1 cellular context compared by ENCODE assay signal in the genomic region with DNA sequence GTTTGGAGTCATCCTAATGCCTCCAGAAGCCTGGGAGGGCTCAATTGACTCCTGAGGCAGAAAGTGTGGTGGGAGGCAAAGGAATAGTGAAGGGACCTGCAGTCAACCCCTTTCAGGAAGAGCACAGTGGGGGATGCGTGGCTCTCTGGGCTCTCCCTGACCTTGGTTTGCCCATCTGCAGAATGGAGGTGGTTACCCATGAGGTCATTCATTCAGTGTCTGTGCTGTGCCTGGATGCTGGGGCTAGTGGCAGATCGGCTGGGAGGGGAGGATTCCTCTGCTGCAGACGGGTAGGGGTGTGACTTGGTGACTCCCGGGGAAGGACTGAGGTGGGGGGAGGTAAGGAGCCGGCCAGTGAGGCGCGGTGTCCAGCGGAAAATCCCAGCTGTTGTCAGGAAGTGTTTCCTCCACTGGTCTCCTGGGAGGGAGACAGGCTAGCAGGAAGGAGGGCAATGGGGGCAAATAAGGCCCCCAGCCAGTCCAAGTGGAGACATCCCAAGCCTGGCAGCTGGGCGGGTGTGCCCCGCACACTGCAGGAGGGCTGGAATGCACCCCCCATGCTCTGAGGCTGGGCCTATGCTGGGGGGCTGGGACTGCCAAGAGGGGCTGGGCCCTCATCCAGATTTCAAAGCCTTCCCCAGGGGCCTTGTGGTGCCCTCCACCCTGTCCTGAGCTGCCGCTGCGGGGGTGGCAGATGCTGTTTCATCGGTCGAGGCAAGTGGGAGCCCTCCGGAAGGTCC.
TF ChIP-seq lines count a peak whose summit lies in the region.

No MANE protein-coding gene starts in this region.

TF ChIP-seq in K562, 482 proteins besides CTCF, POLR2A, EP300 and RAD21 (continued from another document and continues in another):
- TF ChIP-seq, protein P1, sequence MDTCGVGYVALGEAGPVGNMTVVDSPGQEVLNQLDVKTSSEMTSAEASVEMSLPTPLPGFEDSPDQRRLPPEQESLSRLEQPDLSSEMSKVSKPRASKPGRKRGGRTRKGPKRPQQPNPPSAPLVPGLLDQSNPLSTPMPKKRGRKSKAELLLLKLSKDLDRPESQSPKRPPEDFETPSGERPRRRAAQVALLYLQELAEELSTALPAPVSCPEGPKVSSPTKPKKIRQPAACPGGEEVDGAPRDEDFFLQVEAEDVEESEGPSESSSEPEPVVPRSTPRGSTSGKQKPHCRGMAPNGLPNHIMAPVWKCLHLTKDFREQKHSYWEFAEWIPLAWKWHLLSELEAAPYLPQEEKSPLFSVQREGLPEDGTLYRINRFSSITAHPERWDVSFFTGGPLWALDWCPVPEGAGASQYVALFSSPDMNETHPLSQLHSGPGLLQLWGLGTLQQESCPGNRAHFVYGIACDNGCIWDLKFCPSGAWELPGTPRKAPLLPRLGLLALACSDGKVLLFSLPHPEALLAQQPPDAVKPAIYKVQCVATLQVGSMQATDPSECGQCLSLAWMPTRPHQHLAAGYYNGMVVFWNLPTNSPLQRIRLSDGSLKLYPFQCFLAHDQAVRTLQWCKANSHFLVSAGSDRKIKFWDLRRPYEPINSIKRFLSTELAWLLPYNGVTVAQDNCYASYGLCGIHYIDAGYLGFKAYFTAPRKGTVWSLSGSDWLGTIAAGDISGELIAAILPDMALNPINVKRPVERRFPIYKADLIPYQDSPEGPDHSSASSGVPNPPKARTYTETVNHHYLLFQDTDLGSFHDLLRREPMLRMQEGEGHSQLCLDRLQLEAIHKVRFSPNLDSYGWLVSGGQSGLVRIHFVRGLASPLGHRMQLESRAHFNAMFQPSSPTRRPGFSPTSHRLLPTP (IDR thresholded peaks at IDR 0.05; ENCODE audit: borderline replicate concordance, extremely low read depth, insufficient read length), result no peak
- TF ChIP-seq ILK (tag; IDR thresholded peaks at IDR 0.05; ENCODE audit: borderline replicate concordance, low read depth) (no peak), NEUROD1 (IDR thresholded peaks at IDR 0.05; ENCODE audit: borderline replicate concordance, low read depth, low read length, partially characterized antibody) (no peak), RBM39 (optimal IDR thresholded peaks at IDR 0.05; ENCODE audit: low read depth, low read length) (no peak), ELF2 (CRISPR knock-in tag; IDR thresholded peaks at IDR 0.05) (no peak), NCOA6 (IDR thresholded peaks at IDR 0.05) (no peak), FOXP1 (CRISPR knock-in tag; IDR thresholded peaks at IDR 0.05) (no peak), RBM25 (IDR thresholded peaks at IDR 0.05; ENCODE audit: low read depth, low read length, severe bottlenecking) (peak; percentile 58), EGR1 (conservative IDR thresholded peaks at IDR 0.05) (no peak), SMARCA5 (IDR thresholded peaks at IDR 0.05) (0 out of 2 replicates have a peak, but pooled peaks have one; percentile 56), ZNF184 (CRISPR knock-in tag; IDR thresholded peaks at IDR 0.05) (no peak), TAF7 (tag; IDR thresholded peaks at IDR 0.05) (no peak), SMAD4 (CRISPR knock-in tag; conservative IDR thresholded peaks at IDR 0.05) (no peak), ETS2 (tag; IDR thresholded peaks at IDR 0.05; ENCODE audit: borderline replicate concordance, poor library complexity, severe bottlenecking) (no peak), ARNT (IDR thresholded peaks at IDR 0.05) (no peak), ETV6 (IDR thresholded peaks at IDR 0.05; ENCODE audit: borderline replicate concordance in 1 of 2, low read depth in 2 of 2, low read length in 1 of 2) (no peak), ETV6 (CRISPR knock-in tag; IDR thresholded peaks at IDR 0.05; ENCODE audit: borderline replicate concordance) (no peak), TAF1 (IDR thresholded peaks at IDR 0.05; ENCODE audit: control insufficient read depth, extremely low read depth, insufficient read depth, low read length, severe bottlenecking) (no peak), CC2D1A (IDR thresholded peaks at IDR 0.05) (no peak), CHD4 (IDR thresholded peaks at IDR 0.05; ENCODE audit: insufficient read depth, insufficient replicate concordance, low read depth, low read length, poor library complexity, severe bottlenecking) (no peak), YY1 (IDR thresholded peaks at IDR 0.05; ENCODE audit: borderline replicate concordance in 1 of 3, control insufficient read depth in 1 of 3, extremely low read depth in 1 of 3, insufficient read depth in 3 of 3, insufficient read length in 1 of 3, insufficient replicate concordance in 2 of 3, low read depth in 1 of 3, low read length in 2 of 3) (no peak), GATA2 (CRISPR knock-in tag; IDR thresholded peaks at IDR 0.05) (no peak), L3MBTL2 (IDR thresholded peaks at IDR 0.05) (no peak), JUND (IDR thresholded peaks at IDR 0.05; ENCODE audit: borderline replicate concordance, low read depth, low read length) (peak; percentile 43), JUND (tag; IDR thresholded peaks at IDR 0.05; ENCODE audit: borderline replicate concordance, low read depth, low read length) (peak; percentile 73; the same call in 1 of the 3 replicates), ELF4 (CRISPR knock-in tag; IDR thresholded peaks at IDR 0.05) (no peak), ZNF408 (CRISPR knock-in tag; IDR thresholded peaks at IDR 0.05; ENCODE audit: low read depth) (no peak), HDAC1 (IDR thresholded peaks at IDR 0.05) (no peak), ZEB2 (IDR thresholded peaks at IDR 0.05) (no peak), ZC3H11A (IDR thresholded peaks at IDR 0.05; ENCODE audit: low read depth, low read length) (no peak), NCOA4 (IDR thresholded peaks at IDR 0.05; ENCODE audit: partially characterized antibody) (no peak), MEF2A (IDR thresholded peaks at IDR 0.05; ENCODE audit: control insufficient read depth, low read depth, low read length) (no peak), MTA1 (IDR thresholded peaks at IDR 0.05; ENCODE audit: borderline replicate concordance) (no peak), MCM2 (IDR thresholded peaks at IDR 0.05; ENCODE audit: low read depth) (no peak), PHF20 (IDR thresholded peaks at IDR 0.05; ENCODE audit: partially characterized antibody) (no peak), FUS (optimal IDR thresholded peaks at IDR 0.05; ENCODE audit: low read depth, low read length) (no peak), FOS (IDR thresholded peaks at IDR 0.05; ENCODE audit: extremely low read depth, insufficient read length) (no peak)
- TF ChIP-seq, protein P2, sequence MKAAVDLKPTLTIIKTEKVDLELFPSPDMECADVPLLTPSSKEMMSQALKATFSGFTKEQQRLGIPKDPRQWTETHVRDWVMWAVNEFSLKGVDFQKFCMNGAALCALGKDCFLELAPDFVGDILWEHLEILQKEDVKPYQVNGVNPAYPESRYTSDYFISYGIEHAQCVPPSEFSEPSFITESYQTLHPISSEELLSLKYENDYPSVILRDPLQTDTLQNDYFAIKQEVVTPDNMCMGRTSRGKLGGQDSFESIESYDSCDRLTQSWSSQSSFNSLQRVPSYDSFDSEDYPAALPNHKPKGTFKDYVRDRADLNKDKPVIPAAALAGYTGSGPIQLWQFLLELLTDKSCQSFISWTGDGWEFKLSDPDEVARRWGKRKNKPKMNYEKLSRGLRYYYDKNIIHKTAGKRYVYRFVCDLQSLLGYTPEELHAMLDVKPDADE (conservative IDR thresholded peaks at IDR 0.05; ENCODE audit: control insufficient read depth, low read depth, low read length), result 0 out of 2 replicates have a peak, but pooled peaks have one; percentile 37
- TF ChIP-seq, protein P3, sequence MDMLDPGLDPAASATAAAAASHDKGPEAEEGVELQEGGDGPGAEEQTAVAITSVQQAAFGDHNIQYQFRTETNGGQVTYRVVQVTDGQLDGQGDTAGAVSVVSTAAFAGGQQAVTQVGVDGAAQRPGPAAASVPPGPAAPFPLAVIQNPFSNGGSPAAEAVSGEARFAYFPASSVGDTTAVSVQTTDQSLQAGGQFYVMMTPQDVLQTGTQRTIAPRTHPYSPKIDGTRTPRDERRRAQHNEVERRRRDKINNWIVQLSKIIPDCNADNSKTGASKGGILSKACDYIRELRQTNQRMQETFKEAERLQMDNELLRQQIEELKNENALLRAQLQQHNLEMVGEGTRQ (CRISPR knock-in tag; IDR thresholded peaks at IDR 0.05), result no peak
- TF ChIP-seq, protein P4, sequence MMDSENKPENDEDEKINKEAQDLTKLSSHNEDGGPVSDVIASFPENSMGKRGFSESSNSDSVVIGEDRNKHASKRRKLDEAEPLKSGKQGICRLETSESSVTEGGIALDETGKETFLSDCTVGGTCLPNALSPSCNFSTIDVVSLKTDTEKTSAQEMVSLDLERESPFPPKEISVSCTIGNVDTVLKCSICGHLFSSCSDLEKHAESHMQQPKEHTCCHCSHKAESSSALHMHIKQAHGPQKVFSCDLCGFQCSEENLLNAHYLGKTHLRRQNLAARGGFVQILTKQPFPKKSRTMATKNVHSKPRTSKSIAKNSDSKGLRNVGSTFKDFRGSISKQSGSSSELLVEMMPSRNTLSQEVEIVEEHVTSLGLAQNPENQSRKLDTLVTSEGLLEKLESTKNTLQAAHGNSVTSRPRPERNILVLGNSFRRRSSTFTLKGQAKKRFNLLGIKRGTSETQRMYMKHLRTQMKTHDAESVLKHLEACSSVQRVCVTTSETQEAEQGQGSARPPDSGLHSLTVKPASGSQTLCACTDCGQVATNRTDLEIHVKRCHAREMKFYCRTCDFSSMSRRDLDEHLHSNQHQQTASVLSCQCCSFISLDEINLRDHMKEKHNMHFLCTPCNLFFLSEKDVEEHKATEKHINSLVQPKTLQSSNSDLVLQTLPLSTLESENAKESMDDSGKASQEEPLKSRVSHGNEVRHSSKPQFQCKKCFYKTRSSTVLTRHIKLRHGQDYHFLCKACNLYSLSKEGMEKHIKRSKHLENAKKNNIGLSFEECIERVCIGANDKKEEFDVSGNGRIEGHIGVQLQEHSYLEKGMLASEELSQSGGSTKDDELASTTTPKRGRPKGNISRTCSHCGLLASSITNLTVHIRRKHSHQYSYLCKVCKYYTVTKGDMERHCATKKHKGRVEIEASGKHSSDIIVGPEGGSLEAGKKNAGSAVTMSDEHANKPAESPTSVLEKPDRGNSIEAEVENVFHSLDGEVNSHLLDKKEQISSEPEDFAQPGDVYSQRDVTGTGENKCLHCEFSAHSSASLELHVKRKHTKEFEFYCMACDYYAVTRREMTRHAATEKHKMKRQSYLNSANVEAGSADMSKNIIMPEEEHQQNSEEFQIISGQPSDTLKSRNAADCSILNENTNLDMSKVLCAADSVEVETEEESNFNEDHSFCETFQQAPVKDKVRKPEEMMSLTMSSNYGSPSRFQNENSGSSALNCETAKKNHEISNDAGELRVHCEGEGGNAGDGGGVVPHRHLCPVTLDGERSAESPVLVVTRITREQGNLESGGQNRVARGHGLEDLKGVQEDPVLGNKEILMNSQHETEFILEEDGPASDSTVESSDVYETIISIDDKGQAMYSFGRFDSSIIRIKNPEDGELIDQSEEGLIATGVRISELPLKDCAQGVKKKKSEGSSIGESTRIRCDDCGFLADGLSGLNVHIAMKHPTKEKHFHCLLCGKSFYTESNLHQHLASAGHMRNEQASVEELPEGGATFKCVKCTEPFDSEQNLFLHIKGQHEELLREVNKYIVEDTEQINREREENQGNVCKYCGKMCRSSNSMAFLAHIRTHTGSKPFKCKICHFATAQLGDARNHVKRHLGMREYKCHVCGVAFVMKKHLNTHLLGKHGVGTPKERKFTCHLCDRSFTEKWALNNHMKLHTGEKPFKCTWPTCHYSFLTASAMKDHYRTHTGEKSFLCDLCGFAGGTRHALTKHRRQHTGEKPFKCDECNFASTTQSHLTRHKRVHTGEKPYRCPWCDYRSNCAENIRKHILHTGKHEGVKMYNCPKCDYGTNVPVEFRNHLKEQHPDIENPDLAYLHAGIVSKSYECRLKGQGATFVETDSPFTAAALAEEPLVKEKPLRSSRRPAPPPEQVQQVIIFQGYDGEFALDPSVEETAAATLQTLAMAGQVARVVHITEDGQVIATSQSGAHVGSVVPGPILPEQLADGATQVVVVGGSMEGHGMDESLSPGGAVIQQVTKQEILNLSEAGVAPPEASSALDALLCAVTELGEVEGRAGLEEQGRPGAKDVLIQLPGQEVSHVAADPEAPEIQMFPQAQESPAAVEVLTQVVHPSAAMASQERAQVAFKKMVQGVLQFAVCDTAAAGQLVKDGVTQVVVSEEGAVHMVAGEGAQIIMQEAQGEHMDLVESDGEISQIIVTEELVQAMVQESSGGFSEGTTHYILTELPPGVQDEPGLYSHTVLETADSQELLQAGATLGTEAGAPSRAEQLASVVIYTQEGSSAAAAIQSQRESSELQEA (IDR thresholded peaks at IDR 0.05; ENCODE audit: low read depth), result no peak
- TF ChIP-seq, protein P5, sequence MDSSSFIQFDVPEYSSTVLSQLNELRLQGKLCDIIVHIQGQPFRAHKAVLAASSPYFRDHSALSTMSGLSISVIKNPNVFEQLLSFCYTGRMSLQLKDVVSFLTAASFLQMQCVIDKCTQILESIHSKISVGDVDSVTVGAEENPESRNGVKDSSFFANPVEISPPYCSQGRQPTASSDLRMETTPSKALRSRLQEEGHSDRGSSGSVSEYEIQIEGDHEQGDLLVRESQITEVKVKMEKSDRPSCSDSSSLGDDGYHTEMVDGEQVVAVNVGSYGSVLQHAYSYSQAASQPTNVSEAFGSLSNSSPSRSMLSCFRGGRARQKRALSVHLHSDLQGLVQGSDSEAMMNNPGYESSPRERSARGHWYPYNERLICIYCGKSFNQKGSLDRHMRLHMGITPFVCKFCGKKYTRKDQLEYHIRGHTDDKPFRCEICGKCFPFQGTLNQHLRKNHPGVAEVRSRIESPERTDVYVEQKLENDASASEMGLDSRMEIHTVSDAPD (CRISPR knock-in tag; IDR thresholded peaks at IDR 0.05), result no peak
- TF ChIP-seq, protein P6, sequence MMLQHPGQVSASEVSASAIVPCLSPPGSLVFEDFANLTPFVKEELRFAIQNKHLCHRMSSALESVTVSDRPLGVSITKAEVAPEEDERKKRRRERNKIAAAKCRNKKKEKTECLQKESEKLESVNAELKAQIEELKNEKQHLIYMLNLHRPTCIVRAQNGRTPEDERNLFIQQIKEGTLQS (IDR thresholded peaks at IDR 0.05), result peak; percentile 71
- TF ChIP-seq, protein P6 (CRISPR knock-in tag; conservative IDR thresholded peaks at IDR 0.05), result no peak
- TF ChIP-seq, protein P7, sequence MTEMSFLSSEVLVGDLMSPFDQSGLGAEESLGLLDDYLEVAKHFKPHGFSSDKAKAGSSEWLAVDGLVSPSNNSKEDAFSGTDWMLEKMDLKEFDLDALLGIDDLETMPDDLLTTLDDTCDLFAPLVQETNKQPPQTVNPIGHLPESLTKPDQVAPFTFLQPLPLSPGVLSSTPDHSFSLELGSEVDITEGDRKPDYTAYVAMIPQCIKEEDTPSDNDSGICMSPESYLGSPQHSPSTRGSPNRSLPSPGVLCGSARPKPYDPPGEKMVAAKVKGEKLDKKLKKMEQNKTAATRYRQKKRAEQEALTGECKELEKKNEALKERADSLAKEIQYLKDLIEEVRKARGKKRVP (CRISPR knock-in tag; IDR thresholded peaks at IDR 0.05), result no peak
- TF ChIP-seq, protein P8, sequence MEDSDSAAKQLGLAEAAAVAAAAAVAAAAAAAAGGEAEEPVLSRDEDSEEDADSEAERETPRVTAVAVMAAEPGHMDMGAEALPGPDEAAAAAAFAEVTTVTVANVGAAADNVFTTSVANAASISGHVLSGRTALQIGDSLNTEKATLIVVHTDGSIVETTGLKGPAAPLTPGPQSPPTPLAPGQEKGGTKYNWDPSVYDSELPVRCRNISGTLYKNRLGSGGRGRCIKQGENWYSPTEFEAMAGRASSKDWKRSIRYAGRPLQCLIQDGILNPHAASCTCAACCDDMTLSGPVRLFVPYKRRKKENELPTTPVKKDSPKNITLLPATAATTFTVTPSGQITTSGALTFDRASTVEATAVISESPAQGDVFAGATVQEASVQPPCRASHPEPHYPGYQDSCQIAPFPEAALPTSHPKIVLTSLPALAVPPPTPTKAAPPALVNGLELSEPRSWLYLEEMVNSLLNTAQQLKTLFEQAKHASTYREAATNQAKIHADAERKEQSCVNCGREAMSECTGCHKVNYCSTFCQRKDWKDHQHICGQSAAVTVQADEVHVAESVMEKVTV (CRISPR knock-in tag; IDR thresholded peaks at IDR 0.05), result no peak
